Comparison of ENCODE assay signal across 1 cellular context in the genomic region with DNA sequence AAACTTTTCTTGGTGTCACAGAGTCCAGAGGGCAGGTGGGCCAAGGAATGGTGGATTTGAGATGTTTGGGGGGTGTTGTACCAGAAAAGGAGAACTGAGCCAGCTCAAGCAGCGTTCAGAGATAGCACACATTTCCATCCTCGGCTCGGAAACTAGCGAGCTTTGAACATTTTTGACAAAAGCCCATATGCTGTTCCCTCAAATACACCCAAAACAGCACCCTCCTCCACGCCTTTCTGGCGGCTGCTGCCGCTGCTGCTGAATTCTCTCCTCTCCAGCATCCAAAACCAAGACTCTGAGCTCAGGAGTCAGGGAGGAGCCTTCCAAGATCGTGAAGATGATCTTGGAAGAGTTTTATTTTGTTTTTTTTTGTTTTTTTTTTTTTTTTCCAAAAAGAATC.
TF ChIP-seq lines count a peak whose summit lies in the region.

No MANE protein-coding gene starts in this region.

TF ChIP-seq in GM23338, 12 proteins besides CTCF, POLR2A, EP300 and RAD21 (continued from another document):
- TF ChIP-seq, protein P1, sequence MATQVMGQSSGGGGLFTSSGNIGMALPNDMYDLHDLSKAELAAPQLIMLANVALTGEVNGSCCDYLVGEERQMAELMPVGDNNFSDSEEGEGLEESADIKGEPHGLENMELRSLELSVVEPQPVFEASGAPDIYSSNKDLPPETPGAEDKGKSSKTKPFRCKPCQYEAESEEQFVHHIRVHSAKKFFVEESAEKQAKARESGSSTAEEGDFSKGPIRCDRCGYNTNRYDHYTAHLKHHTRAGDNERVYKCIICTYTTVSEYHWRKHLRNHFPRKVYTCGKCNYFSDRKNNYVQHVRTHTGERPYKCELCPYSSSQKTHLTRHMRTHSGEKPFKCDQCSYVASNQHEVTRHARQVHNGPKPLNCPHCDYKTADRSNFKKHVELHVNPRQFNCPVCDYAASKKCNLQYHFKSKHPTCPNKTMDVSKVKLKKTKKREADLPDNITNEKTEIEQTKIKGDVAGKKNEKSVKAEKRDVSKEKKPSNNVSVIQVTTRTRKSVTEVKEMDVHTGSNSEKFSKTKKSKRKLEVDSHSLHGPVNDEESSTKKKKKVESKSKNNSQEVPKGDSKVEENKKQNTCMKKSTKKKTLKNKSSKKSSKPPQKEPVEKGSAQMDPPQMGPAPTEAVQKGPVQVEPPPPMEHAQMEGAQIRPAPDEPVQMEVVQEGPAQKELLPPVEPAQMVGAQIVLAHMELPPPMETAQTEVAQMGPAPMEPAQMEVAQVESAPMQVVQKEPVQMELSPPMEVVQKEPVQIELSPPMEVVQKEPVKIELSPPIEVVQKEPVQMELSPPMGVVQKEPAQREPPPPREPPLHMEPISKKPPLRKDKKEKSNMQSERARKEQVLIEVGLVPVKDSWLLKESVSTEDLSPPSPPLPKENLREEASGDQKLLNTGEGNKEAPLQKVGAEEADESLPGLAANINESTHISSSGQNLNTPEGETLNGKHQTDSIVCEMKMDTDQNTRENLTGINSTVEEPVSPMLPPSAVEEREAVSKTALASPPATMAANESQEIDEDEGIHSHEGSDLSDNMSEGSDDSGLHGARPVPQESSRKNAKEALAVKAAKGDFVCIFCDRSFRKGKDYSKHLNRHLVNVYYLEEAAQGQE (IDR thresholded peaks at IDR 0.05; ENCODE audit: unreplicated experiment), result no peak
- no peak for TF ChIP-seq POLR2AphosphoS5 (IDR thresholded peaks at IDR 0.05; ENCODE audit: low read depth)
- no peak for TF ChIP-seq CREB1 (CRISPR knock-in tag; IDR thresholded peaks at IDR 0.05; ENCODE audit: low read depth)
- no peak for TF ChIP-seq EZH2phosphoT487 (IDR thresholded peaks at IDR 0.05; ENCODE audit: unreplicated experiment)
- TF ChIP-seq, protein P2, sequence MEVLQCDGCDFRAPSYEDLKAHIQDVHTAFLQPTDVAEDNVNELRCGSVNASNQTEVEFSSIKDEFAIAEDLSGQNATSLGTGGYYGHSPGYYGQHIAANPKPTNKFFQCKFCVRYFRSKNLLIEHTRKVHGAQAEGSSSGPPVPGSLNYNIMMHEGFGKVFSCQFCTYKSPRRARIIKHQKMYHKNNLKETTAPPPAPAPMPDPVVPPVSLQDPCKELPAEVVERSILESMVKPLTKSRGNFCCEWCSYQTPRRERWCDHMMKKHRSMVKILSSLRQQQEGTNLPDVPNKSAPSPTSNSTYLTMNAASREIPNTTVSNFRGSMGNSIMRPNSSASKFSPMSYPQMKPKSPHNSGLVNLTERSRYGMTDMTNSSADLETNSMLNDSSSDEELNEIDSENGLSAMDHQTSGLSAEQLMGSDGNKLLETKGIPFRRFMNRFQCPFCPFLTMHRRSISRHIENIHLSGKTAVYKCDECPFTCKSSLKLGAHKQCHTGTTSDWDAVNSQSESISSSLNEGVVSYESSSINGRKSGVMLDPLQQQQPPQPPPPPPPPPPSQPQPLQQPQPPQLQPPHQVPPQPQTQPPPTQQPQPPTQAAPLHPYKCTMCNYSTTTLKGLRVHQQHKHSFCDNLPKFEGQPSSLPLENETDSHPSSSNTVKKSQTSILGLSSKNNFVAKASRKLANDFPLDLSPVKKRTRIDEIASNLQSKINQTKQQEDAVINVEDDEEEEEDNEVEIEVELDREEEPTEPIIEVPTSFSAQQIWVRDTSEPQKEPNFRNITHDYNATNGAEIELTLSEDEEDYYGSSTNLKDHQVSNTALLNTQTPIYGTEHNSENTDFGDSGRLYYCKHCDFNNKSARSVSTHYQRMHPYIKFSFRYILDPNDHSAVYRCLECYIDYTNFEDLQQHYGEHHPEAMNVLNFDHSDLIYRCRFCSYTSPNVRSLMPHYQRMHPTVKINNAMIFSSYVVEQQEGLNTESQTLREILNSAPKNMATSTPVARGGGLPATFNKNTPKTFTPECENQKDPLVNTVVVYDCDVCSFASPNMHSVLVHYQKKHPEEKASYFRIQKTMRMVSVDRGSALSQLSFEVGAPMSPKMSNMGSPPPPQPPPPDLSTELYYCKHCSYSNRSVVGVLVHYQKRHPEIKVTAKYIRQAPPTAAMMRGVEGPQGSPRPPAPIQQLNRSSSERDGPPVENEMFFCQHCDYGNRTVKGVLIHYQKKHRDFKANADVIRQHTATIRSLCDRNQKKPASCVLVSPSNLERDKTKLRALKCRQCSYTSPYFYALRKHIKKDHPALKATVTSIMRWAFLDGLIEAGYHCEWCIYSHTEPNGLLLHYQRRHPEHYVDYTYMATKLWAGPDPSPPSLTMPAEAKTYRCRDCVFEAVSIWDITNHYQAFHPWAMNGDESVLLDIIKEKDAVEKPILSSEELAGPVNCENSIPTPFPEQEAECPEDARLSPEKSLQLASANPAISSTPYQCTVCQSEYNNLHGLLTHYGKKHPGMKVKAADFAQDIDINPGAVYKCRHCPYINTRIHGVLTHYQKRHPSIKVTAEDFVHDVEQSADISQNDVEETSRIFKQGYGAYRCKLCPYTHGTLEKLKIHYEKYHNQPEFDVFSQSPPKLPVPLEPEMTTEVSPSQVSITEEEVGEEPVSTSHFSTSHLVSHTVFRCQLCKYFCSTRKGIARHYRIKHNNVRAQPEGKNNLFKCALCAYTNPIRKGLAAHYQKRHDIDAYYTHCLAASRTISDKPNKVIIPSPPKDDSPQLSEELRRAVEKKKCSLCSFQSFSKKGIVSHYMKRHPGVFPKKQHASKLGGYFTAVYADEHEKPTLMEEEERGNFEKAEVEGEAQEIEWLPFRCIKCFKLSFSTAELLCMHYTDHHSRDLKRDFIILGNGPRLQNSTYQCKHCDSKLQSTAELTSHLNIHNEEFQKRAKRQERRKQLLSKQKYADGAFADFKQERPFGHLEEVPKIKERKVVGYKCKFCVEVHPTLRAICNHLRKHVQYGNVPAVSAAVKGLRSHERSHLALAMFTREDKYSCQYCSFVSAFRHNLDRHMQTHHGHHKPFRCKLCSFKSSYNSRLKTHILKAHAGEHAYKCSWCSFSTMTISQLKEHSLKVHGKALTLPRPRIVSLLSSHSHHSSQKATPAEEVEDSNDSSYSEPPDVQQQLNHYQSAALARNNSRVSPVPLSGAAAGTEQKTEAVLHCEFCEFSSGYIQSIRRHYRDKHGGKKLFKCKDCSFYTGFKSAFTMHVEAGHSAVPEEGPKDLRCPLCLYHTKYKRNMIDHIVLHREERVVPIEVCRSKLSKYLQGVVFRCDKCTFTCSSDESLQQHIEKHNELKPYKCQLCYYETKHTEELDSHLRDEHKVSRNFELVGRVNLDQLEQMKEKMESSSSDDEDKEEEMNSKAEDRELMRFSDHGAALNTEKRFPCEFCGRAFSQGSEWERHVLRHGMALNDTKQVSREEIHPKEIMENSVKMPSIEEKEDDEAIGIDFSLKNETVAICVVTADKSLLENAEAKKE (CRISPR knock-in tag; IDR thresholded peaks at IDR 0.05), result no peak
- TF ChIP-seq EZH2 (IDR thresholded peaks at IDR 0.05; ENCODE audit: low read depth, unreplicated experiment), result no peak
- TF ChIP-seq JUNB (IDR thresholded peaks at IDR 0.05; ENCODE audit: unreplicated experiment), result no peak
- no peak for TF ChIP-seq ZNF114 (CRISPR knock-in tag; IDR thresholded peaks at IDR 0.05)
- TF ChIP-seq ZNF331 (CRISPR knock-in tag; IDR thresholded peaks at IDR 0.05; ENCODE audit: low read depth), result no peak
- TF ChIP-seq STAT1 (IDR thresholded peaks at IDR 0.05; ENCODE audit: unreplicated experiment), result no peak
